ENCODE assay signal across 10 cellular contexts in the genomic region with DNA sequence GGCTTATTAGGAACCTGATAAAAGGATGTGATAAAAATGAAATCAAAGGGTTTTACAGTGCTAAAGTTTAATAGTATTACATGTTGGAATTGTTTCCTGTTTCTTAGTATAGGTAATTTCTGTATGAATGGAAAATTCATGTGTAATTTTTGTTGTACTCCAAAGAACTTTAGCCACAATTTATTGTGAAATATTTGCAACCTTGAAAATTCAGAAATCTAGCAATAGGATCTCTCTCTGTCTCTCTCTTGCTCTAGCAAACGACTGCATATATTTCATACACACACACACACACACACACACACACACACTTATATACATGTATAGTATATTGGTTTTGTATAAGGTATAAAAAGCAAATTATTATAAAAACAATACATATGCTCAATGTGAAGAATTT. TPM values are rescaled to one million over a fixed set of nuclear protein-coding genes. Genes with fewer than 3 reads are reported as not detected.
DNase-seq lines count a peak whose midpoint lies in the region; ATAC-seq, FAIRE-seq and TF ChIP-seq lines count a peak whose summit lies in the region.
"Had no signal": no experiment of that assay in that cellular context is flagged by ENCODE, and none has a peak within 500 bp of the region (broad histone marks: within the 10 kb centered on the region; RNA-seq: fewer than 3 reads in every experiment).

No MANE protein-coding gene starts in this region.

- H2AFZ ChIP-seq in neural progenitor cell (replicated peaks), result no peak overlapping the region

- H3K9me3 ChIP-seq in SK-N-MC (ENCODE audit: low read depth, low read length) (peaks cover 3% of the 10 kb centered on the region; the same call in 1 of the 2 replicates), skeletal muscle tissue (ENCODE audit: control insufficient read depth in 3 of 3, low read length in 3 of 3) (no peaks in the 10 kb centered on the region), neural progenitor cell (ENCODE audit: low read depth) (no peaks in the 10 kb centered on the region)

- H3K4me2 ChIP-seq in neural progenitor cell, result no peak overlapping the region

- no peak overlapping the region for H3K4me3 ChIP-seq in SK-N-MC
- H3K4me3 ChIP-seq in skeletal muscle tissue (ENCODE audit: low read length in 3 of 3), result peak overlapping the region in 1 of 3 donors; percentile 67
- H3K4me3 ChIP-seq in neural progenitor cell, result no peak overlapping the region

- H3K4me1 Mint-ChIP-seq in neural progenitor cell, result peaks cover 10% of the 10 kb centered on the region

- H3K4me1 ChIP-seq in skeletal muscle tissue (ENCODE audit: control insufficient read depth in 3 of 3, insufficient read depth in 3 of 3, low read length in 3 of 3) (peaks cover 0 to 16% (median 10%) of the 10 kb centered on the region in 3 donors), neural progenitor cell (no peaks in the 10 kb centered on the region)

- H3K4me3 Mint-ChIP-seq in neural progenitor cell, result no peak overlapping the region

- TF ChIP-seq CTCF in neural progenitor cell (IDR thresholded peaks at IDR 0.05), result no peak

- H4K20me1 ChIP-seq in neural progenitor cell (ENCODE audit: low read depth), result peaks cover 26% of the 10 kb centered on the region

- no peak overlapping the region for H3K27ac Mint-ChIP-seq in neural progenitor cell
- H3K27ac Mint-ChIP-seq: dendritic cell treated with granulocyte-macrophage colony-stimulating factor and Interleukin-4, amounts not matched to agents 40 ng/mL and 50 ng/mL, for 4 days; stimulated activated naive B cell treated with anti-CD40 and anti-IgM and Interleukin-4, amounts not matched to agents 10 μg/mL and 1 μg/mL and 100 μg/mL, for 72 hours had no signal

- ATAC-seq in HG02571 (IDR thresholded peaks at IDR 0.05; ENCODE audit: unreplicated experiment), result no peak
- ATAC-seq: stimulated activated naive B cell treated with anti-CD40 and anti-IgM and Interleukin-4, amounts not matched to agents 10 μg/mL and 1 μg/mL and 100 μg/mL, for 72 hours had no signal

- H3K79me2 ChIP-seq in neural progenitor cell (ENCODE audit: low read depth), result peaks cover 81% of the 10 kb centered on the region

- H3K27me3 ChIP-seq in skeletal muscle tissue (ENCODE audit: control insufficient read depth in 3 of 3, insufficient read depth in 3 of 3, low read length in 3 of 3) (no peaks in the 10 kb centered on the region), neural progenitor cell (no peaks in the 10 kb centered on the region)

- H3K9me3 Mint-ChIP-seq in neural progenitor cell, result peaks cover 22% of the 10 kb centered on the region
- H3K9me3 Mint-ChIP-seq: dendritic cell treated with granulocyte-macrophage colony-stimulating factor and Interleukin-4, amounts not matched to agents 40 ng/mL and 50 ng/mL, for 4 days had no signal

- H3K36me3 ChIP-seq in SK-N-MC (ENCODE audit: insufficient read depth, low read length), result peaks cover 7% of the 10 kb centered on the region; the same call in 1 of the 2 replicates
- H3K36me3 ChIP-seq in skeletal muscle tissue (ENCODE audit: control insufficient read depth in 3 of 3, insufficient read depth in 3 of 3, low read length in 3 of 3), result no peaks in the 10 kb centered on the region
- no peaks in the 10 kb centered on the region for H3K36me3 ChIP-seq in neural progenitor cell

- H3F3A ChIP-seq in neural progenitor cell (ENCODE audit: low read depth), result no peaks in the 10 kb centered on the region

- no peaks in the 10 kb centered on the region for H3K27me3 Mint-ChIP-seq in neural progenitor cell (ENCODE audit: insufficient read depth, low read depth)
- H3K27me3 Mint-ChIP-seq: dendritic cell treated with granulocyte-macrophage colony-stimulating factor and Interleukin-4, amounts not matched to agents 40 ng/mL and 50 ng/mL, for 4 days; stimulated activated naive B cell treated with anti-CD40 and anti-IgM and Interleukin-4, amounts not matched to agents 10 μg/mL and 1 μg/mL and 100 μg/mL, for 72 hours had no signal

- H3K27ac ChIP-seq in SK-N-MC (0 out of 2 replicates have a peak overlapping the region, but pooled peaks have one; percentile 10), skeletal muscle tissue (ENCODE audit: low read depth, low read length) (peak overlapping the region; percentile 40), neural progenitor cell (no peak overlapping the region)

- DNase-seq in GM19239 (ENCODE audit: insufficient read length, low spot score), result no peak
- no peak for DNase-seq in SK-N-MC (ENCODE audit: low read depth, low spot score)
- DNase-seq in fibroblast of peridontal ligament (ENCODE audit: extremely low read depth), result peak; percentile 25
- DNase-seq in neural progenitor cell (ENCODE audit: low spot score), result no peak
- no peak for DNase-seq in putamen (ENCODE audit: low spot score)
- DNase-seq: GDM1; stimulated activated naive B cell treated with anti-CD40 and anti-IgM and Interleukin-4, amounts not matched to agents 10 μg/mL and 1 μg/mL and 100 μg/mL, for 72 hours had no signal

- peaks cover 39% of the 10 kb centered on the region for H3K36me3 Mint-ChIP-seq in neural progenitor cell

- peak; percentile 64 for FAIRE-seq in GM19239 (lab: Jason Lieb, UNC)

- H3K9ac ChIP-seq in SK-N-MC (ENCODE audit: insufficient read length), result peak overlapping the region; percentile 33
- H3K9ac ChIP-seq in skeletal muscle tissue (ENCODE audit: low read depth in 1 of 3, low read length in 3 of 3), result peak overlapping the region in 2 of 3 donors; percentile 64 to 73
- H3K9ac ChIP-seq in neural progenitor cell, result no peak overlapping the region

RNA-seq across cellular contexts. Expression of a gene that starts 59.6 kb away (rescaled TPM):
- total RNA-seq in skeletal muscle tissue (15.7 TPM), neural progenitor cell (ENCODE audit: low replicate concordance) (34.6 and 48.2 TPM in 2 replicates)
